In the genomic region with DNA sequence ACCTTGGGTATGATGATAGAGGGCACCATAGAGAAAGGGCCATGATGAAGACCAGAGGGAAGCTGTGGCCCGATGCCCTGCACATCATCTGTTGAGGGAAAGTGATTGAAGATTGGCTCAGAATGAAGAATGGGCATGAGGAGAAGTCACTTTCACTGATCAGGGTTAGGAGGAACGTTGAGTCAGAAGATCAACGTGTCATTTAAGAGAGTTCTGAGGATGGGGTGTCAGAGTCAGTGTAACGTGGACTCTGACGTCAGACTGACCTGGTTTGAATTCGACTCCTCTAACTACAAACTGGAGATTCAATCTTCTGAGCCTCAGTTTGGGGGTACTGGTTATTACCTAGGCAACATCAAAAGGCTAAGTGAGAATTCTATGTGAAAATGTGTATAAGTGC, we compare ENCODE assay signal across 10 cellular contexts.
"Had no signal": no experiment of that assay in that cellular context is flagged by ENCODE, and none has a peak within 500 bp of the region (broad histone marks: within the 10 kb centered on the region; RNA-seq: fewer than 3 reads in every experiment).

No MANE protein-coding gene starts in this region.

- H3K4me2 ChIP-seq: GM23338 had no signal

- ATAC-seq: GM23338, HCT116 had no signal

- H3K9me3 Mint-ChIP-seq: GM23338, HFFc6 had no signal

- H3K4me1 Mint-ChIP-seq: GM23338 had no signal

- H3K9me3 ChIP-seq: HAP-1 had no signal

- FAIRE-seq: H1, H54 had no signal

- H3K4me3 ChIP-seq: GM23248, GM23338, HAP-1 had no signal

- H3K4me3 Mint-ChIP-seq: GM23338, HFFc6 had no signal

- H3K27ac Mint-ChIP-seq: GM23338, HFFc6 had no signal

- H3K27ac ChIP-seq: GM23248 had no signal

- H3K4me1 ChIP-seq: HAP-1 had no signal

- DNase-seq: GM23248, GOT3, H7, HCEC 1CT, HFFc6 had no signal

- H3K9ac ChIP-seq: GM23248 had no signal

- H2AFZ ChIP-seq: GM23248, GM23338 had no signal

- H3K36me3 ChIP-seq: HAP-1 had no signal
